ENCODE assay signal across 39 cellular contexts in genomic region chrX:64192040-64192439, GRCh38. TPM values are rescaled to one million over a fixed set of nuclear protein-coding genes. Genes with fewer than 3 reads are reported as not detected.
"Had no signal": no experiment of that assay in that cellular context is flagged by ENCODE, and none has a peak within 500 bp of the region (broad histone marks: within the 10 kb centered on the region; RNA-seq: fewer than 3 reads in every experiment).

No MANE protein-coding gene starts in this region.

- H3K27me3 ChIP-seq: adrenal gland, body of pancreas, SJSA1 had no signal

- H3K4me1 ChIP-seq: adrenal gland, body of pancreas, breast epithelium, SJSA1 had no signal

- H3K27me3 Mint-ChIP-seq: activated B cell treated with CpG ODN at 0.5 μM for 24 hours; activated CD4-positive, alpha-beta memory T cell treated with anti-CD3 and anti-CD28 coated beads for 36 hours; activated CD8-positive, alpha-beta memory T cell treated with anti-CD3 and anti-CD28 coated beads, Interleukin-2, amount 10 ng/mL, durations not matched to agents 7 days and 5 days; T-cell had no signal

- ATAC-seq: activated CD8-positive, alpha-beta memory T cell treated with anti-CD3 and anti-CD28 coated beads, Interleukin-2, amount 10 ng/mL, durations not matched to agents 7 days and 5 days; activated naive CD4-positive, alpha-beta T cell treated with anti-CD3 and anti-CD28 coated beads, Interleukin-2, amount 50 U/mL, for 72 hours; activated T-cell treated with anti-CD3 and anti-CD28 coated beads, Interleukin-2, amount 50 U/mL, for 72 hours; body of pancreas; T-cell had no signal

- H3K4me3 Mint-ChIP-seq: activated B cell treated with CpG ODN at 0.5 μM for 24 hours; activated CD4-positive, alpha-beta memory T cell treated with anti-CD3 and anti-CD28 coated beads for 36 hours; activated CD8-positive, alpha-beta memory T cell treated with anti-CD3 and anti-CD28 coated beads, Interleukin-2, amount 10 ng/mL, durations not matched to agents 7 days and 5 days; activated naive CD4-positive, alpha-beta T cell treated with anti-CD3 and anti-CD28 coated beads for 36 hours; activated T-cell treated with anti-CD3 and anti-CD28 coated beads, Interleukin-2, amount 50 U/mL, for 72 hours; T-cell had no signal

- H3K4me1 Mint-ChIP-seq: activated B cell treated with CpG ODN at 0.5 μM for 24 hours; activated CD8-positive, alpha-beta memory T cell treated with anti-CD3 and anti-CD28 coated beads, Interleukin-2, amount 10 ng/mL, durations not matched to agents 7 days and 5 days had no signal

- H3K4me2 ChIP-seq: KMS-11, PC-9, SK-N-SH had no signal

- H2AFZ ChIP-seq: PC-9 had no signal

- H3K9me3 ChIP-seq: adrenal gland, body of pancreas, breast epithelium, SJSA1, SK-N-SH had no signal

- H3K36me3 ChIP-seq: adrenal gland, breast epithelium, SJSA1 had no signal

- H3K4me3 ChIP-seq: adrenal gland, body of pancreas, breast epithelium, PC-9, SJSA1 had no signal

- H3K9me3 Mint-ChIP-seq: activated B cell treated with CpG ODN at 0.5 μM for 24 hours; activated CD4-positive, alpha-beta memory T cell treated with anti-CD3 and anti-CD28 coated beads for 36 hours; activated naive CD4-positive, alpha-beta T cell treated with anti-CD3 and anti-CD28 coated beads for 36 hours; activated naive CD4-positive, alpha-beta T cell treated with anti-CD3 and anti-CD28 coated beads, Interleukin-2, amount 50 U/mL, for 72 hours; activated T-cell treated with anti-CD3 and anti-CD28 coated beads, Interleukin-2, amount 50 U/mL, for 72 hours; activated T-helper 2 cell treated with anti-CD3 and anti-CD28 coated beads, Interferon-gamma antibody, Interleukin-2, Interleukin-4, amounts not matched to agents 10 μg/mL and 5 μg/mL and 100 μg/mL, durations not matched to agents 14 hours and 24 hours and 36 hours; T-cell had no signal

- DNase-seq: activated B cell treated with CpG ODN at 0.5 μM for 24 hours; activated CD4-positive, alpha-beta memory T cell treated with anti-CD3 and anti-CD28 coated beads for 36 hours; activated CD4-positive, alpha-beta T cell treated with anti-CD3 and anti-CD28 coated beads for 4 hours; activated CD4-positive, alpha-beta T cell treated with anti-CD3 and anti-CD28 coated beads, Interleukin-2, amount 50 U/mL, for 1 hour; activated CD4-positive, CD25-positive, alpha-beta regulatory T cell treated with anti-CD3 and anti-CD28 coated beads, Interleukin-2, amount 50 U/mL, for 72 hours; activated CD8-positive, alpha-beta memory T cell treated with anti-CD3 and anti-CD28 coated beads, Interleukin-2, amount 10 ng/mL, durations not matched to agents 7 days and 5 days; activated gamma-delta T cell; activated naive CD4-positive, alpha-beta T cell treated with anti-CD3 and anti-CD28 coated beads for 36 hours; activated T-cell treated with anti-CD3 and anti-CD28 coated beads, Interleukin-2, amount 50 U/mL, for 1 hour; activated T-cell treated with anti-CD3 and anti-CD28 coated beads, Interleukin-2, amount 50 U/mL, for 72 hours; adrenal gland; body of pancreas; caudate nucleus; cerebellar nuclear complex; MM.1S; MV-4-11; NCI-H1092; NCI-H146; NCI-H187; NCI-H2029 treated with DMSO at 0.1 percent for 48 hours; NCI-H2107; NCI-H2171; NCI-H510A; NCI-H526; NCI-H748 treated with DMSO at 0.1 percent for 48 hours; NK-92 treated with Interleukin-12 subunit alpha and Interleukin-12 subunit beta, amount 100 ng/mL, for 24 hours; PC-9; SK-N-SH; T-cell; T-helper 2 cell; T-helper 9 cell had no signal

- H3K27ac ChIP-seq: adrenal gland, body of pancreas, breast epithelium, KMS-11, PC-9, RWPE1, SJSA1, VCaP had no signal

- H3K27ac Mint-ChIP-seq: activated B cell treated with CpG ODN at 0.5 μM for 24 hours; activated CD4-positive, alpha-beta memory T cell treated with anti-CD3 and anti-CD28 coated beads for 36 hours; activated CD8-positive, alpha-beta memory T cell treated with anti-CD3 and anti-CD28 coated beads, Interleukin-2, amount 10 ng/mL, durations not matched to agents 7 days and 5 days; activated naive CD4-positive, alpha-beta T cell treated with anti-CD3 and anti-CD28 coated beads for 36 hours; activated naive CD4-positive, alpha-beta T cell treated with anti-CD3 and anti-CD28 coated beads, Interleukin-2, amount 50 U/mL, for 72 hours; activated T-cell treated with anti-CD3 and anti-CD28 coated beads, Interleukin-2, amount 50 U/mL, for 72 hours; activated T-helper 2 cell treated with anti-CD3 and anti-CD28 coated beads, Interferon-gamma antibody, Interleukin-2, Interleukin-4, amounts not matched to agents 10 μg/mL and 5 μg/mL and 100 μg/mL, durations not matched to agents 14 hours and 24 hours and 36 hours; T-cell had no signal

RNA-seq across cellular contexts. Expression of gene ASB12, which starts 38.4 kb away (rescaled TPM):
- total RNA-seq: activated CD4-positive, alpha-beta memory T cell treated with anti-CD3 and anti-CD28 coated beads for 36 hours; activated naive CD4-positive, alpha-beta T cell treated with anti-CD3 and anti-CD28 coated beads, Interleukin-2, amount 50 U/mL, for 72 hours; activated T-helper 2 cell treated with anti-CD3 and anti-CD28 coated beads, Interferon-gamma antibody, Interleukin-2, Interleukin-4, amounts not matched to agents 10 μg/mL and 5 μg/mL and 100 μg/mL, durations not matched to agents 14 hours and 24 hours and 36 hours; body of pancreas; LHCN-M2; PC-9; SJSA1 had no signal
